In the genomic region with DNA sequence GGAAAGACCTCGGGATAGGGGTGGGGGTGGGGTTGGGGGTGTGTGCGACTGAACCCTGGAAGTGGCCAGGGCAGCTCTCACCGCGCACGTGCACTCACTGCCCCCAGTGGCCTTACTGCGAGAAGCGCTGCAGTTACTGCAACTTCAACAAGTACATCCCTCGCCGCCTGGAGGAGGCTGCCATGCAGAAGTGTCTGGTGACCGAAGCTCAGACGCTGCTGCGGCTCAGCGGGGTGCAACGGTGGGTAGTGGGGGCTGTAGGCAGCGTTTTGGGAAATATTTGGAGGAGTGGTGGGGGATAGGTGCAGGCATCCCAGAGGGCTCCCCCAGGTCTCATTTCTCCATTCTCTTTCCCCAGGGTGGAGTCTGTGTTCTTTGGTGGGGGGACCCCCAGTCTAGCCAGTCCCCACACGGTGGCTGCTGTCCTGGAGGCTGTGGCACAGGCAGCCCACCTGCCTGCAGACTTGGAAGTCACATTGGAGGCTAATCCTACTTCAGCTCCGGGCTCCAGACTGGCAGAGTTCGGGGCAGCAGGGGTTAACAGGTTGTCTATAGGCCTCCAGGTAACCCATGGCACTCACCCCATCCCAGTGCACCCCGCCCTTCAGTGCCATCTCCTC, we compare ENCODE assay signal across 9 cellular contexts. TPM values are rescaled to one million over a fixed set of nuclear protein-coding genes. Genes with fewer than 3 reads are reported as not detected.
DNase-seq lines count a peak whose midpoint lies in the region; ATAC-seq, FAIRE-seq and TF ChIP-seq lines count a peak whose summit lies in the region.
"Had no signal": no experiment of that assay in that cellular context is flagged by ENCODE, and none has a peak within 500 bp of the region (broad histone marks: within the 10 kb centered on the region; RNA-seq: fewer than 3 reads in every experiment).

No MANE protein-coding gene starts in this region.

- H3K27ac ChIP-seq in endothelial cell of umbilical vein (ENCODE audit: insufficient read depth, low read depth, low read length) = no peak overlapping the region

- no TSS peak for BruUV-seq in endothelial cell of umbilical vein (replicated peaks; lab: Mats Ljungman, UMichigan)

- H3K79me2 ChIP-seq in endothelial cell of umbilical vein (ENCODE audit: control insufficient read depth, insufficient read depth, low read length) = peaks cover 8% of the 10 kb centered on the region

- H3K9me3 ChIP-seq in endothelial cell of umbilical vein (replicated peaks; ENCODE audit: control insufficient read depth, insufficient read depth, low read length) (no peaks in the 10 kb centered on the region), mucosa of descending colon (no peaks in the 10 kb centered on the region)

- H3K9ac ChIP-seq in endothelial cell of umbilical vein (replicated peaks; ENCODE audit: extremely low read depth, insufficient read depth, low read length) = peak overlapping the region; percentile 76

- TF ChIP-seq CTCF in endothelial cell of umbilical vein (IDR thresholded peaks at IDR 0.05; ENCODE audit: extremely low read depth in 1 of 2, insufficient read depth in 1 of 2, low read depth in 1 of 2, low read length in 2 of 2) (peak; percentile 28 to 82), mucosa of descending colon (IDR thresholded peaks at IDR 0.05) (peak; percentile 67)

- peaks cover 7 to 13% of the 10 kb centered on the region in 2 experiments for H3K27me3 ChIP-seq in endothelial cell of umbilical vein (ENCODE audit: control insufficient read depth in 2 of 2, insufficient read depth in 2 of 2, low read length in 2 of 2)

- peak; percentile 48 for DNase-seq in DMS153 treated with DMSO at 0.1 percent for 48 hours (lab: John Stamatoyannopoulos, UW; ENCODE audit: unreplicated experiment)
- DNase-seq in HUDEP-2 (lab: John Stamatoyannopoulos, UW; ENCODE audit: unreplicated experiment in 76 of 76) = peak in 74 of 76 experiments; percentile 24 to 87 (median 69)
- DNase-seq in NOMO-1 treated with dmso at 0.1 percent for 144 hours (lab: John Stamatoyannopoulos, UW; ENCODE audit: unreplicated experiment) = peak; percentile 80
- peak; percentile 66 for DNase-seq in activated CD8-positive, alpha-beta memory T cell treated with anti-CD3 and anti-CD28 coated beads, Interleukin-2, amount 50 U/mL, for 4 hours
- DNase-seq in endothelial cell of umbilical vein (ENCODE audit: low read depth, low spot score) = peak; percentile 72
- DNase-seq in mucosa of descending colon = peak; percentile 84 to 90 (median 85)
- peak; percentile 51 for DNase-seq in stimulated activated CD8-positive, alpha-beta memory T cell treated with anti-CD3 and anti-CD28 coated beads, Interleukin-4, amount 100 ng/mL, for 24 hours (ENCODE audit: low read depth)

- POLR2A ChIA-PET in endothelial cell of umbilical vein (lab: Charles Lee) = interaction anchor here (0.6 to 2.1 kb wide), 2 partner anchors 82 to 736 kb away, joined by 3 to 8 read pairs; partner anchors contain the start of gene LRRC59

- H3K36me3 ChIP-seq in endothelial cell of umbilical vein (ENCODE audit: control insufficient read depth in 2 of 2, extremely low read depth in 1 of 2, insufficient read depth in 2 of 2, low read length in 2 of 2) = peaks cover 2 to 5% of the 10 kb centered on the region in 2 experiments
- no peaks in the 10 kb centered on the region for H3K36me3 ChIP-seq in mucosa of descending colon (ENCODE audit: low read depth)

- H3K9me1 ChIP-seq in endothelial cell of umbilical vein (replicated peaks; ENCODE audit: control insufficient read depth, extremely low read depth, insufficient read depth, low read length) = no peaks in the 10 kb centered on the region

- intact Hi-C loops in endothelial cell of umbilical vein (cut with micrococcal nuclease) = loop anchor here (1.0 to 5.0 kb wide), 4 partner anchors 53 to 223 kb away; partner anchors contain the start of genes ACSF2 and LRRC59
- intact Hi-C loops in mucosa of descending colon (cut with DNase I, micrococcal nuclease) = loop anchor here (10.0 kb wide), 2 partner anchors 65 to 115 kb away; partner anchors contain the start of gene SPATA20 (in 1 of the 2)

- CTCF ChIA-PET in endothelial cell of umbilical vein (lab: Charles Lee) = interaction anchor here (0.6 to 2.4 kb wide), 26 partner anchors 9 to 364 kb away, joined by 3 to 44 read pairs (median 4); partner anchors contain the start of genes CHAD, LRRC59 and XYLT2

- no peak for TF ChIP-seq POLR2A in endothelial cell of umbilical vein (IDR thresholded peaks at IDR 0.05; ENCODE audit: low read depth, low read length)

- no peaks in the 10 kb centered on the region for H4K20me1 ChIP-seq in endothelial cell of umbilical vein (replicated peaks; ENCODE audit: control insufficient read depth, extremely low read depth, insufficient read depth, low read length)

- dilution Hi-C loops in endothelial cell of umbilical vein (cut with MboI; ENCODE audit: extremely low pct_ligation_motif_present, low sequenced_read_pairs) = no loop called here

- ATAC-seq in mucosa of descending colon = peak; percentile 66
- no peak for ATAC-seq in GM18858 (IDR thresholded peaks at IDR 0.05; ENCODE audit: unreplicated experiment)

- H3K4me3 ChIP-seq in endothelial cell of umbilical vein (replicated peaks in 1 of 3; ENCODE audit: insufficient read depth in 1 of 3, low read depth in 1 of 3, low read length in 3 of 3) (peak overlapping the region; percentile 58 to 85 (median 79)), mucosa of descending colon (no peak overlapping the region)

- peak; percentile 84 for FAIRE-seq in endothelial cell of umbilical vein (lab: Jason Lieb, UNC)
- FAIRE-seq: islet of Langerhans had no signal

- H2AFZ ChIP-seq in endothelial cell of umbilical vein (ENCODE audit: low read depth, low read length) = peak overlapping the region; percentile 39

- H3K4me2 ChIP-seq in endothelial cell of umbilical vein (ENCODE audit: insufficient read depth, low read length) = peak overlapping the region; percentile 95

- H3K4me1 ChIP-seq in endothelial cell of umbilical vein (ENCODE audit: control insufficient read depth, extremely low read depth, insufficient read depth, low read length) (peaks cover 20% of the 10 kb centered on the region), mucosa of descending colon (ENCODE audit: low read depth) (peaks cover 24% of the 10 kb centered on the region)

RNA-seq across cellular contexts. Expression of gene RSAD1, which starts 1.0 kb away (rescaled TPM):
- 33.1 and 35.5 TPM in 2 replicates for total RNA-seq in endothelial cell of umbilical vein
- polyA plus RNA-seq in endothelial cell of umbilical vein = 18.4 and 20.3 TPM in 2 replicates
- polyA plus RNA-seq in endothelial cell of umbilical vein (2011; cell fraction: cytosol; rRNA removed) = 17.4 and 20.6 TPM in 2 replicates
- 72.3 and 76.6 TPM in 2 replicates for polyA plus RNA-seq in endothelial cell of umbilical vein (2011; cell fraction: nucleus; rRNA removed)
- polyA plus RNA-seq in endothelial cell of umbilical vein (2012) = 26.9 and 29.4 TPM in 2 replicates
- polyA minus RNA-seq in endothelial cell of umbilical vein = 19.3 and 21.8 TPM in 2 replicates
- polyA minus RNA-seq in endothelial cell of umbilical vein (2011; cell fraction: cytosol; rRNA and poly(A)+ RNA removed) = 10.4 TPM
- polyA minus RNA-seq in endothelial cell of umbilical vein (2011; cell fraction: nucleus; rRNA and poly(A)+ RNA removed) = 17.6 and 19.7 TPM in 2 replicates
- 10 to 100 TPM; 35.9 to 38.2 (median 37.7) TPM for total RNA-seq in mucosa of descending colon

RNA-seq across cellular contexts. Expression of gene CHAD, which starts 11.0 kb away (rescaled TPM):
- total RNA-seq in endothelial cell of umbilical vein (not detected in 2 replicates), mucosa of descending colon (10 to 100 TPM in 1 of 3 donors, 1 to 10 TPM in 2; 4.6 to 15.3 (median 5.8) TPM)
- polyA plus RNA-seq in endothelial cell of umbilical vein = not detected in 2 replicates
- not detected in 2 replicates for polyA plus RNA-seq in endothelial cell of umbilical vein (2011; cell fraction: cytosol; rRNA removed)
- not detected in 2 replicates for polyA plus RNA-seq in endothelial cell of umbilical vein (2011; cell fraction: nucleus; rRNA removed)
- 0.29 and 0.68 TPM in 2 replicates for polyA plus RNA-seq in endothelial cell of umbilical vein (2012)
- not detected in 2 replicates for polyA minus RNA-seq in endothelial cell of umbilical vein
- not detected for polyA minus RNA-seq in endothelial cell of umbilical vein (2011; cell fraction: cytosol; rRNA and poly(A)+ RNA removed)
- not detected in 2 replicates for polyA minus RNA-seq in endothelial cell of umbilical vein (2011; cell fraction: nucleus; rRNA and poly(A)+ RNA removed)

RNA-seq across cellular contexts. Expression of gene MYCBPAP, which starts 28.6 kb away (rescaled TPM):
- total RNA-seq in endothelial cell of umbilical vein = 0.25 and 0.66 TPM in 2 replicates
- 0.05 and 0.40 TPM in 2 replicates for polyA plus RNA-seq in endothelial cell of umbilical vein
- polyA plus RNA-seq in endothelial cell of umbilical vein (2011; cell fraction: cytosol; rRNA removed) = 0.22 and 0.27 TPM in 2 replicates
- polyA plus RNA-seq in endothelial cell of umbilical vein (2011; cell fraction: nucleus; rRNA removed) = 1.6 TPM in 2 replicates
- 0.46 and 0.83 TPM in 2 replicates for polyA plus RNA-seq in endothelial cell of umbilical vein (2012)
- 0.25 TPM in 1 of 2 replicates, not detected in the other for polyA minus RNA-seq in endothelial cell of umbilical vein
- not detected for polyA minus RNA-seq in endothelial cell of umbilical vein (2011; cell fraction: cytosol; rRNA and poly(A)+ RNA removed)
- polyA minus RNA-seq in endothelial cell of umbilical vein (2011; cell fraction: nucleus; rRNA and poly(A)+ RNA removed) = 0.38 and 1.4 TPM in 2 replicates
- total RNA-seq in mucosa of descending colon = 1 to 10 TPM; 1.6 to 3.4 (median 2.4) TPM

RNA-seq across cellular contexts. Expression of gene EPN3, which starts 52.9 kb away (rescaled TPM):
- not detected in 2 replicates for total RNA-seq in endothelial cell of umbilical vein
- not detected in 2 replicates for polyA plus RNA-seq in endothelial cell of umbilical vein
- 0.03 TPM in 1 of 2 replicates, not detected in the other for polyA plus RNA-seq in endothelial cell of umbilical vein (2011; cell fraction: cytosol; rRNA removed)
- 0.07 TPM in 1 of 2 replicates, not detected in the other for polyA plus RNA-seq in endothelial cell of umbilical vein (2011; cell fraction: nucleus; rRNA removed)
- polyA plus RNA-seq in endothelial cell of umbilical vein (2012) = 0.13 TPM in 1 of 2 replicates, not detected in the other
- polyA minus RNA-seq in endothelial cell of umbilical vein = not detected in 2 replicates
- polyA minus RNA-seq in endothelial cell of umbilical vein (2011; cell fraction: cytosol; rRNA and poly(A)+ RNA removed) = not detected
- not detected in 2 replicates for polyA minus RNA-seq in endothelial cell of umbilical vein (2011; cell fraction: nucleus; rRNA and poly(A)+ RNA removed)
- 10 to 100 TPM; 16.2 to 40.0 (median 27.4) TPM for total RNA-seq in mucosa of descending colon

RNA-seq across cellular contexts. Expression of gene ACSF2, which starts 53.6 kb away (rescaled TPM):
- total RNA-seq in endothelial cell of umbilical vein (24.6 and 37.2 TPM in 2 replicates), mucosa of descending colon (100 to 1,000 TPM in 1 of 3 donors, 10 to 100 TPM in 2; 79.7 to 246 (median 99.4) TPM)
- polyA plus RNA-seq in endothelial cell of umbilical vein = 30.4 and 33.2 TPM in 2 replicates
- polyA plus RNA-seq in endothelial cell of umbilical vein (2011; cell fraction: cytosol; rRNA removed) = 20.7 and 22.6 TPM in 2 replicates
- 103 and 131 TPM in 2 replicates for polyA plus RNA-seq in endothelial cell of umbilical vein (2011; cell fraction: nucleus; rRNA removed)
- polyA plus RNA-seq in endothelial cell of umbilical vein (2012) = 38.4 and 55.1 TPM in 2 replicates
- polyA minus RNA-seq in endothelial cell of umbilical vein = 35.0 and 50.4 TPM in 2 replicates
- polyA minus RNA-seq in endothelial cell of umbilical vein (2011; cell fraction: cytosol; rRNA and poly(A)+ RNA removed) = 16.9 TPM
- 33.0 and 34.4 TPM in 2 replicates for polyA minus RNA-seq in endothelial cell of umbilical vein (2011; cell fraction: nucleus; rRNA and poly(A)+ RNA removed)
